In genomic region chrX:1401611-1402430, GRCh38 we compare ENCODE assay signal across 18 cellular contexts. TPM values are rescaled to one million over a fixed set of nuclear protein-coding genes. Genes with fewer than 3 reads are reported as not detected.
DNase-seq lines count a peak whose midpoint lies in the region; ATAC-seq and TF ChIP-seq lines count a peak whose summit lies in the region.
"Had no signal": no experiment of that assay in that cellular context is flagged by ENCODE, and none has a peak within 500 bp of the region (broad histone marks: within the 10 kb centered on the region; RNA-seq: fewer than 3 reads in every experiment).

No MANE protein-coding gene starts in this region.

- no peak overlapping the region for H3K27ac ChIP-seq in Panc1 (ENCODE audit: low read length)
- H3K27ac ChIP-seq in right cardiac atrium (ENCODE audit: low read length): no peak overlapping the region
- H3K27ac ChIP-seq: adrenal gland, esophagus muscularis mucosa, gastroesophageal sphincter, SJSA1 had no signal

- intact Hi-C loops in Panc1 (cut with micrococcal nuclease; ENCODE audit: unreplicated experiment): no loop called here
- intact Hi-C loops in right cardiac atrium (cut with DNase I): no loop called here
- intact Hi-C loops in posterior cingulate gyrus (cut with DNase I): no loop called here

- H3K4me3 ChIP-seq in Panc1 (ENCODE audit: low read depth in 2 of 2, low read length in 2 of 2) (no peak overlapping the region), right cardiac atrium (ENCODE audit: low read length) (no peak overlapping the region)
- H3K4me3 ChIP-seq: adrenal gland, cardiac muscle cell, esophagus muscularis mucosa, gastroesophageal sphincter, HAP-1, SJSA1 had no signal

- TF ChIP-seq POLR2A in GM15510 (IDR thresholded peaks at IDR 0.05; ENCODE audit: borderline replicate concordance, extremely low read depth, insufficient read length): peak; percentile 18

- TF ChIP-seq CTCF in Panc1 (IDR thresholded peaks at IDR 0.05): no peak

- 89% methylated on average over 30 of the region's 30 CpGs for WGBS in right cardiac atrium

- in situ Hi-C loops in Panc1 (cut with HindIII; ENCODE audit: low pct_unique_long_range_greater_than_20kb, low sequenced_read_pairs): no loop called here

- ATAC-seq in Panc1 (peak; percentile 57; the same call in 1 of the 2 replicates), right cardiac atrium (peak in 1 of 2 donors; percentile 9), HG02840 (IDR thresholded peaks at IDR 0.05; ENCODE audit: low FRiP score, unreplicated experiment) (no peak)
- ATAC-seq: activated CD4-positive, CD25-positive, alpha-beta regulatory T cell treated with anti-CD3 and anti-CD28 coated beads, Interleukin-2, amount 50 U/mL, for 24 hours; activated T-helper 17 cell treated with anti-CD3 and anti-CD28 coated beads, Interleukin-2, amount 50 U/mL, for 72 hours; gastroesophageal sphincter had no signal

- H3K27me3 ChIP-seq in Panc1 (ENCODE audit: control insufficient read depth, insufficient read depth, low read length) (no peaks in the 10 kb centered on the region), right cardiac atrium (ENCODE audit: control insufficient read depth, insufficient read depth) (no peaks in the 10 kb centered on the region)
- H3K27me3 ChIP-seq: adrenal gland, cardiac muscle cell, esophagus muscularis mucosa, gastroesophageal sphincter, SJSA1 had no signal

- H3K36me3 ChIP-seq in Panc1 (ENCODE audit: control insufficient read depth, insufficient read depth, low read length): no peaks in the 10 kb centered on the region

- TSS peak; percentile 65 for BruUV-seq in Panc1 (replicated peaks; lab: Mats Ljungman, UMichigan)

- no peaks in the 10 kb centered on the region for H3K4me1 ChIP-seq in Panc1 (ENCODE audit: control insufficient read depth, insufficient read depth, low read length)
- no peaks in the 10 kb centered on the region for H3K4me1 ChIP-seq in right cardiac atrium (ENCODE audit: control insufficient read depth, insufficient read depth, low read length)
- H3K4me1 ChIP-seq: adrenal gland, esophagus muscularis mucosa, gastroesophageal sphincter, HAP-1, SJSA1 had no signal

- CTCF ChIA-PET in Panc1 (lab: Charles Lee): no interaction called here

- POLR2A ChIA-PET in Panc1 (lab: Charles Lee): no interaction called here

- H3K9me3 ChIP-seq in Panc1 (ENCODE audit: control insufficient read depth, insufficient read depth, low read depth, low read length) (no peaks in the 10 kb centered on the region), right cardiac atrium (ENCODE audit: control insufficient read depth, low read length) (no peaks in the 10 kb centered on the region)
- H3K9me3 ChIP-seq: adrenal gland, esophagus muscularis mucosa, gastroesophageal sphincter, HAP-1, SJSA1 had no signal

- no peak for DNase-seq in Panc1 (ENCODE audit: low read depth, low spot score)
- peak in 2 of 3 donors; percentile 45 to 47 for DNase-seq in right cardiac atrium
- peak in 8 of 10 donors; percentile 10 to 90 (median 57) for DNase-seq in posterior cingulate gyrus
- no peak for DNase-seq in DMS53 treated with DMSO at 0.1 percent for 48 hours (lab: John Stamatoyannopoulos, UW; ENCODE audit: unreplicated experiment)
- DNase-seq in DMS53 (lab: John Stamatoyannopoulos, UW): no peak
- no peak for DNase-seq in NCI-H526 (lab: John Stamatoyannopoulos, UW)
- DNase-seq: NCI-H1417 treated with DMSO at 0.1 percent for 48 hours, NCI-H524 treated with DMSO at 0.1 percent for 48 hours had no signal

RNA-seq across cellular contexts. Expression of gene SLC25A6, which starts 9.9 kb away (rescaled TPM):
- total RNA-seq in Panc1 (2021; ENCODE audit: unreplicated experiment) (125 TPM), right cardiac atrium (100 to 1,000 TPM; 154 to 228 (median 193) TPM)
- 475 TPM for polyA plus RNA-seq in Panc1 (2012; ENCODE audit: insufficient read length)
- polyA plus RNA-seq in right cardiac atrium: 159 TPM

RNA-seq across cellular contexts. Expression of gene ASMTL, which starts 50.9 kb away (rescaled TPM):
- total RNA-seq in Panc1 (2021; ENCODE audit: unreplicated experiment) (16.5 TPM), right cardiac atrium (10 to 100 TPM; 30.3 to 34.4 (median 34.1) TPM)
- polyA plus RNA-seq in Panc1 (2012; ENCODE audit: insufficient read length): 29.5 TPM
- polyA plus RNA-seq in right cardiac atrium: 27.7 TPM

Comparison
In these comparisons a context has a peak if more than half of its experiments do, and no peak if none do; other contexts are left out.
1. DNase-seq: peak in right cardiac atrium (2 of 3) and posterior cingulate gyrus (8 of 10); none in Panc1 (single experiment), DMS53 treated with DMSO at 0.1 percent for 48 hours (single experiment), DMS53 (single experiment) and NCI-H526 (0 of 2).